ENCODE assay signal across 1 cellular context in the genomic region with DNA sequence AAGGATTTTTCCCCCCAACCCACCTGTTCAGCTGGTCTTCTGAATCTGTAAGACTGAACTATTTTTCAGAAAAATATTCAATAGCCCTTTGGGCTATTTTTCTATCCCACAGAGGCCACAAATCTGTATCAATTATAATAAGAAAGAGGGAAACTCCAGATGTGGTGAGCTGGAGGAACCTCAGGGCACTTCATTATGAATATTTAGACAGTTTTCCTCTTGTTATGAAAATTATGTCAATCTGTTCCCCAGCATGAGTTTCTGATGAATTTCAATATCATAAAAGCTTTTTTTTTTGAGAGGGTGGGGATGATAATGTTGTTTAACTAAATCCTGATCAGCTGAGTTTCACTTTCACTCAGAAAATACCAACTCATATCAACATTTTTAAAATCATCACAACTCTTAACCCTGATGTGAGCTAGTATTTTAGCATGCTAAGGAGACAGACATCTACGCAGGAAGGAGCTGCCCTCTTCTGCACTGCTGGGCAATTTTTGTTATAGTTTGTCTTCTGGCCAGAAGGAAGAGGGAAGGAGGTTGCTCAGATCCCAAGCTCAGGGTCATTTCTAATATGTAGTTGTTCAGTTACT.
TF ChIP-seq lines count a peak whose summit lies in the region.

No MANE protein-coding gene starts in this region.

TF ChIP-seq in IMR-90, 13 proteins besides CTCF, POLR2A, EP300 and RAD21:
- TF ChIP-seq, protein P1, sequence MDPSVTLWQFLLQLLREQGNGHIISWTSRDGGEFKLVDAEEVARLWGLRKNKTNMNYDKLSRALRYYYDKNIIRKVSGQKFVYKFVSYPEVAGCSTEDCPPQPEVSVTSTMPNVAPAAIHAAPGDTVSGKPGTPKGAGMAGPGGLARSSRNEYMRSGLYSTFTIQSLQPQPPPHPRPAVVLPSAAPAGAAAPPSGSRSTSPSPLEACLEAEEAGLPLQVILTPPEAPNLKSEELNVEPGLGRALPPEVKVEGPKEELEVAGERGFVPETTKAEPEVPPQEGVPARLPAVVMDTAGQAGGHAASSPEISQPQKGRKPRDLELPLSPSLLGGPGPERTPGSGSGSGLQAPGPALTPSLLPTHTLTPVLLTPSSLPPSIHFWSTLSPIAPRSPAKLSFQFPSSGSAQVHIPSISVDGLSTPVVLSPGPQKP (IDR thresholded peaks at IDR 0.05; ENCODE audit: borderline replicate concordance, low read depth, low read length), result no peak
- TF ChIP-seq CHD1 (IDR thresholded peaks at IDR 0.05; ENCODE audit: low read depth, low read length) (no peak), FOS (IDR thresholded peaks at IDR 0.05; ENCODE audit: low read depth, low read length) (no peak), BHLHE40 (IDR thresholded peaks at IDR 0.05; ENCODE audit: low read depth, low read length) (no peak), MAZ (IDR thresholded peaks at IDR 0.05; ENCODE audit: borderline replicate concordance, low read depth, low read length) (no peak), RCOR1 (IDR thresholded peaks at IDR 0.05; ENCODE audit: insufficient replicate concordance, low read length) (no peak), RFX5 (IDR thresholded peaks at IDR 0.05; ENCODE audit: low read depth, low read length) (no peak), NFE2L2 (IDR thresholded peaks at IDR 0.05; ENCODE audit: low read depth, low read length) (no peak), MAFK (IDR thresholded peaks at IDR 0.05; ENCODE audit: low read depth, low read length) (no peak), CEBPB (IDR thresholded peaks at IDR 0.05; ENCODE audit: low read depth, low read length) (no peak), MXI1 (IDR thresholded peaks at IDR 0.05; ENCODE audit: borderline replicate concordance, low read depth, low read length) (no peak), SMC3 (IDR thresholded peaks at IDR 0.05; ENCODE audit: low read depth, low read length) (no peak)
- TF ChIP-seq, protein P2, sequence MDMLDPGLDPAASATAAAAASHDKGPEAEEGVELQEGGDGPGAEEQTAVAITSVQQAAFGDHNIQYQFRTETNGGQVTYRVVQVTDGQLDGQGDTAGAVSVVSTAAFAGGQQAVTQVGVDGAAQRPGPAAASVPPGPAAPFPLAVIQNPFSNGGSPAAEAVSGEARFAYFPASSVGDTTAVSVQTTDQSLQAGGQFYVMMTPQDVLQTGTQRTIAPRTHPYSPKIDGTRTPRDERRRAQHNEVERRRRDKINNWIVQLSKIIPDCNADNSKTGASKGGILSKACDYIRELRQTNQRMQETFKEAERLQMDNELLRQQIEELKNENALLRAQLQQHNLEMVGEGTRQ (IDR thresholded peaks at IDR 0.05; ENCODE audit: low read depth, low read length), result no peak
